Comparison of ENCODE assay signal across 31 cellular contexts in genomic region chr17:30228011-30228410, GRCh38. TPM values are rescaled to one million over a fixed set of nuclear protein-coding genes. Genes with fewer than 3 reads are reported as not detected.
"Had no signal": no experiment of that assay in that cellular context is flagged by ENCODE, and none has a peak within 500 bp of the region (broad histone marks: within the 10 kb centered on the region; RNA-seq: fewer than 3 reads in every experiment).

No MANE protein-coding gene starts in this region.

- DNase-seq: activated B cell treated with CpG ODN at 0.5 μM for 24 hours; activated CD4-positive, alpha-beta T cell treated with anti-CD3 and anti-CD28 coated beads for 36 hours; activated effector memory CD4-positive, alpha-beta T cell treated with Interleukin-2 at 50 U/mL for 16 hours; activated naive CD4-positive, alpha-beta T cell treated with Interleukin-2 at 50 U/mL for 16 hours; activated naive CD8-positive, alpha-beta T cell treated with anti-CD3 and anti-CD28 coated beads for 36 hours; adrenal gland; aorta; cerebellar nuclear complex; colonic mucosa; effector CD8-positive, alpha-beta T cell; kidney; left colon; mammary epithelial cell; pancreas; psoas muscle; stimulated activated CD4-positive, alpha-beta T cell treated with anti-CD3 and anti-CD28 coated beads, Interleukin-1b, Interleukin-23, amount 100 ng/mL, for 48 hours; stimulated activated CD4-positive, alpha-beta T cell treated with anti-CD3 and anti-CD28 coated beads, Interleukin-4, amount 100 ng/mL, for 4 hours; stimulated activated CD8-positive, alpha-beta memory T cell treated with anti-CD3 and anti-CD28 coated beads, Interleukin-4, amount 100 ng/mL, for 48 hours; stimulated activated naive B cell treated with anti-CD40 and anti-IgM and Interleukin-4, amounts not matched to agents 10 μg/mL and 1 μg/mL and 100 μg/mL, for 72 hours; stomach; T1000; thyroid gland; upper lobe of left lung had no signal

- H3K27ac Mint-ChIP-seq: activated B cell treated with CpG ODN at 0.5 μM for 24 hours; activated CD4-positive, alpha-beta T cell treated with anti-CD3 and anti-CD28 coated beads for 36 hours; activated naive CD8-positive, alpha-beta T cell treated with anti-CD3 and anti-CD28 coated beads for 36 hours; stimulated activated naive B cell treated with anti-CD40 and anti-IgM and Interleukin-4, amounts not matched to agents 10 μg/mL and 1 μg/mL and 100 μg/mL, for 72 hours had no signal

- H3K9me3 Mint-ChIP-seq: activated B cell treated with CpG ODN at 0.5 μM for 24 hours; activated naive CD8-positive, alpha-beta T cell treated with anti-CD3 and anti-CD28 coated beads for 36 hours had no signal

- FAIRE-seq: endometrium, kidney, pancreas had no signal

- H3K4me3 ChIP-seq: adrenal gland, cardiac muscle cell, colonic mucosa, gastroesophageal sphincter, hepatocyte, pancreas, psoas muscle, smooth muscle cell, stomach, thyroid gland, vagina had no signal

- H3K27me3 ChIP-seq: adrenal gland, colonic mucosa, pancreas, thyroid gland, upper lobe of left lung, vagina had no signal

- H3K4me3 Mint-ChIP-seq: activated B cell treated with CpG ODN at 0.5 μM for 24 hours; activated CD4-positive, alpha-beta T cell treated with anti-CD3 and anti-CD28 coated beads for 36 hours; activated naive CD8-positive, alpha-beta T cell treated with anti-CD3 and anti-CD28 coated beads for 36 hours; brain; stimulated activated naive B cell treated with anti-CD40 and anti-IgM and Interleukin-4, amounts not matched to agents 10 μg/mL and 1 μg/mL and 100 μg/mL, for 72 hours had no signal

- H3K4me1 ChIP-seq: adrenal gland, colonic mucosa, gastroesophageal sphincter, pancreas, psoas muscle, stomach, thyroid gland, vagina had no signal

- H3K4me2 ChIP-seq: hepatocyte, smooth muscle cell had no signal

- H3K4me1 Mint-ChIP-seq: activated CD4-positive, alpha-beta T cell treated with anti-CD3 and anti-CD28 coated beads for 36 hours; activated naive CD8-positive, alpha-beta T cell treated with anti-CD3 and anti-CD28 coated beads for 36 hours; brain had no signal

- H2AFZ ChIP-seq: hepatocyte had no signal

- H3K9me3 ChIP-seq: adrenal gland, colonic mucosa, gastroesophageal sphincter, pancreas, psoas muscle, stomach, thyroid gland, upper lobe of left lung, vagina had no signal

- ATAC-seq: activated CD4-positive, alpha-beta T cell treated with anti-CD3 and anti-CD28 coated beads for 36 hours; gastroesophageal sphincter; left colon; pancreas; psoas muscle; stimulated activated naive B cell treated with anti-CD40 and anti-IgM and Interleukin-4, amounts not matched to agents 10 μg/mL and 1 μg/mL and 100 μg/mL, for 72 hours had no signal

- H3K27ac ChIP-seq: adrenal gland, cardiac muscle cell, colonic mucosa, gastroesophageal sphincter, hepatocyte, pancreas, psoas muscle, stomach, thyroid gland, vagina had no signal

- H3K36me3 Mint-ChIP-seq: activated naive CD8-positive, alpha-beta T cell treated with anti-CD3 and anti-CD28 coated beads for 36 hours; brain; stimulated activated naive B cell treated with anti-CD40 and anti-IgM and Interleukin-4, amounts not matched to agents 10 μg/mL and 1 μg/mL and 100 μg/mL, for 72 hours had no signal

- H3K36me3 ChIP-seq: adrenal gland, cardiac muscle cell, colonic mucosa, gastroesophageal sphincter, pancreas, stomach, thyroid gland, upper lobe of left lung, vagina had no signal

- H3K79me2 ChIP-seq: hepatocyte had no signal

RNA-seq across cellular contexts. Expression of gene SLC6A4, which starts 7.5 kb away (rescaled TPM):
- total RNA-seq: activated B cell treated with CpG ODN at 0.5 μM for 24 hours; activated CD4-positive, alpha-beta T cell treated with anti-CD3 and anti-CD28 coated beads for 36 hours; activated naive CD8-positive, alpha-beta T cell treated with anti-CD3 and anti-CD28 coated beads for 36 hours; mammary epithelial cell; mucosa of gallbladder; psoas muscle had no signal
- polyA plus RNA-seq: cardiac muscle cell, mammary epithelial cell had no signal
